ENCODE assay signal across 8 cellular contexts in the genomic region with DNA sequence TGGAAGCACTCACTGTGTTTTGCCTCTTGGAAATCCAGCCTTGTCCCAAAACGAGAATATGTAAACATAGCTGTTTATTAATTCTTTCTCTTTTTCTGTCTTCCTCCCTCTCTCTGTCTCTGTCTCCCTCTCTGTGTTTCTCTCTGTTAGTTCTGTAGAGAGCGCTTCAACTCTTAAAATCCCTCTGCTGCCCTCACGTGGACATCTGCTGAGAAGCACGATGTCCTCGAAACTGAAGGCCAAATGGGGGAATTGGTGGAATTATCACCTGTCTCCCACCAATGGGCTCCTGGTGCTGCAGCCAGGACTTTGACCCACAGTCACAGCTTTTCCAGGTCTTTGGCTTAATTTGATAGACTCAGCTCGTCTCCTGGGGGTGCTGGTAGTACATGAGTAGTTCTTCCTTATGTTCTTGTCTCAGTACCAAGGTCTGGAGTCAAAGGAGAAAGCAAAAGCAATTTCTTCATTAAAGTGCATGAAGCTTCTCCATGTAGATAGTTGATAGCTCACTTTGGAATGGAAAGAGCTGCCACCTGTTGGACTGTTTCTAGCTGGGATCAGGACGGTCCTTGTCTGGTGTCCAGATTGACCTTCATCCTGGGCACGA. TPM values are rescaled to one million over a fixed set of nuclear protein-coding genes. Genes with fewer than 3 reads are reported as not detected.
DNase-seq lines count a peak whose midpoint lies in the region; ATAC-seq and TF ChIP-seq lines count a peak whose summit lies in the region.

No MANE protein-coding gene starts in this region.

- peaks cover 56% of the 10 kb centered on the region for H3K4me1 Mint-ChIP-seq in T-helper 1 cell treated with Interleukin-12 subunit alpha and Interleukin-12 subunit beta and Interleukin-4 antibody, amounts not matched to agents 30 μg/mL and 1 μg/mL, for 36 hours (ENCODE audit: low read depth)

- CTCF ChIA-PET in HEK293 (lab: Yijun Ruan, JAX), result interaction anchor here (0.6 to 3.1 kb wide), 28 partner anchors 8 to 405 kb away, joined by 3 to 18 read pairs (median 3); no protein-coding TSS in a partner anchor

- TF ChIP-seq POLR2A in adrenal gland (IDR thresholded peaks at IDR 0.05), result no peak

- TF ChIP-seq CTCF in HEK293 (tag by site-specific recombination; IDR thresholded peaks at IDR 0.05) (peak; percentile 78), adrenal gland (IDR thresholded peaks at IDR 0.05) (peak; percentile 48 to 89 (median 80)), left ventricle myocardium inferior (IDR thresholded peaks at IDR 0.05; ENCODE audit: borderline replicate concordance) (peak; percentile 89), retinal pigment epithelial cell (conservative IDR thresholded peaks at IDR 0.05; ENCODE audit: low read depth, low read length) (peak; percentile 79)

- intact Hi-C loops in adrenal gland (cut with DNase I) (loop anchor here (5.0 to 10.0 kb wide), 4 partner anchors 104 to 356 kb away; no protein-coding TSS in a partner anchor), left ventricle myocardium inferior (cut with micrococcal nuclease) (loop anchor here (5.0 kb wide), 1 partner anchor 361 kb away; no protein-coding TSS in a partner anchor)

- no peak overlapping the region for H3K4me3 ChIP-seq in HEK293 (ENCODE audit: low read depth, low read length)
- H3K4me3 ChIP-seq in adrenal gland, result no peak overlapping the region
- H3K4me3 ChIP-seq in left ventricle myocardium inferior, result no peak overlapping the region
- H3K4me3 ChIP-seq in retinal pigment epithelial cell (ENCODE audit: low read length), result no peak overlapping the region

- H3K27ac Mint-ChIP-seq in T-helper 1 cell treated with Interleukin-12 subunit alpha and Interleukin-12 subunit beta and Interleukin-4 antibody, amounts not matched to agents 30 μg/mL and 1 μg/mL, for 36 hours, result peak overlapping the region; percentile 86

- H3K9me3 ChIP-seq in HEK293 (ENCODE audit: control insufficient read depth, insufficient read depth, low read depth, low read length), result no peaks in the 10 kb centered on the region
- H3K9me3 ChIP-seq in adrenal gland (replicated peaks in 1 of 3), result no peaks in the 10 kb centered on the region
- H3K9me3 ChIP-seq in left ventricle myocardium inferior (replicated peaks), result no peaks in the 10 kb centered on the region

- POLR2A ChIA-PET in HEK293 (lab: Yijun Ruan, JAX), result no interaction called here

- H3K27ac ChIP-seq in HEK293 (ENCODE audit: extremely low read depth, low read depth, low read length), result no peak overlapping the region
- H3K27ac ChIP-seq in adrenal gland, result no peak overlapping the region
- H3K27ac ChIP-seq in left ventricle myocardium inferior (replicated peaks), result no peak overlapping the region

- H3K36me3 ChIP-seq in HEK293 (ENCODE audit: control insufficient read depth in 2 of 2, insufficient read depth in 1 of 2, low read length in 2 of 2) (no peaks in the 10 kb centered on the region), adrenal gland (replicated peaks in 1 of 2) (no peaks in the 10 kb centered on the region), left ventricle myocardium inferior (no peaks in the 10 kb centered on the region)

- 20 to 21% (median 20%) methylated on average over 8 of the region's 8 CpGs for WGBS in adrenal gland, 4 donors

- DNase-seq in ELF-1 (ENCODE audit: low read depth, low spot score) (peak; percentile 74), NCI-H146 (lab: John Stamatoyannopoulos, UW) (peak; percentile 82), adrenal gland (peak; percentile 63 to 91 (median 81)), left ventricle myocardium inferior (peak; percentile 73), retinal pigment epithelial cell (ENCODE audit: low read depth) (peak; percentile 26)

- no peaks in the 10 kb centered on the region for H3K9me3 Mint-ChIP-seq in T-helper 1 cell treated with Interleukin-12 subunit alpha and Interleukin-12 subunit beta and Interleukin-4 antibody, amounts not matched to agents 30 μg/mL and 1 μg/mL, for 36 hours

- peak overlapping the region; percentile 82 for H3K4me3 Mint-ChIP-seq in T-helper 1 cell treated with Interleukin-12 subunit alpha and Interleukin-12 subunit beta and Interleukin-4 antibody, amounts not matched to agents 30 μg/mL and 1 μg/mL, for 36 hours

- peaks cover 10% of the 10 kb centered on the region for H3K4me1 ChIP-seq in HEK293 (ENCODE audit: control insufficient read depth, insufficient read depth, low read length)
- peaks cover 0 to 6% of the 10 kb centered on the region in 2 donors for H3K4me1 ChIP-seq in adrenal gland (replicated peaks in 1 of 2)
- peaks cover 11% of the 10 kb centered on the region for H3K4me1 ChIP-seq in left ventricle myocardium inferior

- no peaks in the 10 kb centered on the region for H3K27me3 Mint-ChIP-seq in T-helper 1 cell treated with Interleukin-12 subunit alpha and Interleukin-12 subunit beta and Interleukin-4 antibody, amounts not matched to agents 30 μg/mL and 1 μg/mL, for 36 hours (ENCODE audit: low read depth)

- H3K27me3 ChIP-seq in adrenal gland (no peaks in the 10 kb centered on the region), left ventricle myocardium inferior (ENCODE audit: low read depth) (no peaks in the 10 kb centered on the region)

- H3K36me3 Mint-ChIP-seq in T-helper 1 cell treated with Interleukin-12 subunit alpha and Interleukin-12 subunit beta and Interleukin-4 antibody, amounts not matched to agents 30 μg/mL and 1 μg/mL, for 36 hours (ENCODE audit: low read depth), result peaks cover 8% of the 10 kb centered on the region

- no peak for ATAC-seq in HG03139 (IDR thresholded peaks at IDR 0.05; ENCODE audit: unreplicated experiment)

TF ChIP-seq in HEK293, 187 proteins besides CTCF, POLR2A, EP300 and RAD21 (continues in another document):
- TF ChIP-seq, protein P1, sequence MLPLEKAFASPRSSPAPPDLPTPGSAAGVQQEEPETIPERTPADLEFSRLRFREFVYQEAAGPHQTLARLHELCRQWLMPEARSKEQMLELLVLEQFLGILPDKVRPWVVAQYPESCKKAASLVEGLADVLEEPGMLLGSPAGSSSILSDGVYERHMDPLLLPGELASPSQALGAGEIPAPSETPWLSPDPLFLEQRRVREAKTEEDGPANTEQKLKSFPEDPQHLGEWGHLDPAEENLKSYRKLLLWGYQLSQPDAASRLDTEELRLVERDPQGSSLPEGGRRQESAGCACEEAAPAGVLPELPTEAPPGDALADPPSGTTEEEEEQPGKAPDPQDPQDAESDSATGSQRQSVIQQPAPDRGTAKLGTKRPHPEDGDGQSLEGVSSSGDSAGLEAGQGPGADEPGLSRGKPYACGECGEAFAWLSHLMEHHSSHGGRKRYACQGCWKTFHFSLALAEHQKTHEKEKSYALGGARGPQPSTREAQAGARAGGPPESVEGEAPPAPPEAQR (tag by site-specific recombination; IDR thresholded peaks at IDR 0.05), result no peak
- peak; percentile 79; the same call in 1 of the 2 replicates for TF ChIP-seq PRDM1 (tag by site-specific recombination; IDR thresholded peaks at IDR 0.05)
- no peak for TF ChIP-seq ZNF335 (tag by site-specific recombination; conservative IDR thresholded peaks at IDR 0.05)
- TF ChIP-seq, protein P2, sequence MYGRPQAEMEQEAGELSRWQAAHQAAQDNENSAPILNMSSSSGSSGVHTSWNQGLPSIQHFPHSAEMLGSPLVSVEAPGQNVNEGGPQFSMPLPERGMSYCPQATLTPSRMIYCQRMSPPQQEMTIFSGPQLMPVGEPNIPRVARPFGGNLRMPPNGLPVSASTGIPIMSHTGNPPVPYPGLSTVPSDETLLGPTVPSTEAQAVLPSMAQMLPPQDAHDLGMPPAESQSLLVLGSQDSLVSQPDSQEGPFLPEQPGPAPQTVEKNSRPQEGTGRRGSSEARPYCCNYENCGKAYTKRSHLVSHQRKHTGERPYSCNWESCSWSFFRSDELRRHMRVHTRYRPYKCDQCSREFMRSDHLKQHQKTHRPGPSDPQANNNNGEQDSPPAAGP (tag by site-specific recombination; IDR thresholded peaks at IDR 0.05), result no peak
- TF ChIP-seq ZNF555 (tag by site-specific recombination; conservative IDR thresholded peaks at IDR 0.05), result no peak
- no peak for TF ChIP-seq ZNF426 (tag by site-specific recombination; IDR thresholded peaks at IDR 0.05)
- no peak for TF ChIP-seq ZNF133 (tag by site-specific recombination; IDR thresholded peaks at IDR 0.05)
- TF ChIP-seq ZNF654 (tag by site-specific recombination; IDR thresholded peaks at IDR 0.05; ENCODE audit: low read depth), result peak; percentile 78
- TF ChIP-seq ZNF670 (tag by site-specific recombination; IDR thresholded peaks at IDR 0.05; ENCODE audit: low read depth), result no peak
- TF ChIP-seq ZNF624 (tag by site-specific recombination; IDR thresholded peaks at IDR 0.05), result no peak
- TF ChIP-seq ZNF202 (tag by site-specific recombination; IDR thresholded peaks at IDR 0.05; ENCODE audit: borderline replicate concordance), result no peak
- TF ChIP-seq, protein P3, sequence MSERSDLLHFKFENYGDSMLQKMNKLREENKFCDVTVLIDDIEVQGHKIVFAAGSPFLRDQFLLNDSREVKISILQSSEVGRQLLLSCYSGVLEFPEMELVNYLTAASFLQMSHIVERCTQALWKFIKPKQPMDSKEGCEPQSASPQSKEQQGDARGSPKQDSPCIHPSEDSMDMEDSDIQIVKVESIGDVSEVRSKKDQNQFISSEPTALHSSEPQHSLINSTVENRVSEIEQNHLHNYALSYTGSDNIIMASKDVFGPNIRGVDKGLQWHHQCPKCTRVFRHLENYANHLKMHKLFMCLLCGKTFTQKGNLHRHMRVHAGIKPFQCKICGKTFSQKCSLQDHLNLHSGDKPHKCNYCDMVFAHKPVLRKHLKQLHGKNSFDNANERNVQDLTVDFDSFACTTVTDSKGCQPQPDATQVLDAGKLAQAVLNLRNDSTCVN (tag by site-specific recombination; optimal IDR thresholded peaks at IDR 0.05), result no peak
- TF ChIP-seq ZFP41 (tag by site-specific recombination; IDR thresholded peaks at IDR 0.05; ENCODE audit: borderline replicate concordance), result no peak
- no peak for TF ChIP-seq ZNF138 (tag by site-specific recombination; IDR thresholded peaks at IDR 0.05; ENCODE audit: borderline replicate concordance)
- TF ChIP-seq WT1 (tag by site-specific recombination; IDR thresholded peaks at IDR 0.05), result no peak
- TF ChIP-seq ZSCAN30 (tag by site-specific recombination; IDR thresholded peaks at IDR 0.05), result 0 out of 2 replicates have a peak, but pooled peaks have one; percentile 26
- no peak for TF ChIP-seq REPIN1 (tag by site-specific recombination; IDR thresholded peaks at IDR 0.05; ENCODE audit: low read depth)

RNA-seq across cellular contexts. Expression of a gene that starts 5.5 kb away (rescaled TPM):
- total RNA-seq in adrenal gland, result under 1 TPM in 3 of 8 donors, not detected in 5; 0.07 to 0.54 (median 0.08) TPM
- polyA plus RNA-seq in adrenal gland, result under 1 TPM in 2 of 3 donors, not detected in 1; 0.08 to 0.24 TPM
- 0.08 TPM for total RNA-seq in left ventricle myocardium inferior

Comparison
In these comparisons a context has a peak if more than half of its experiments do, and no peak if none do; other contexts are left out.
1. DNase-seq: peak in every context shown above with its lines; median percentile 82 in NCI-H146; 81 in adrenal gland; 74 in ELF-1; 73 in left ventricle myocardium inferior; 26 in retinal pigment epithelial cell.